23 cellular contexts compared by ENCODE assay signal in genomic region chr12:12217018-12217359, GRCh38. TPM values are rescaled to one million over a fixed set of nuclear protein-coding genes. Genes with fewer than 3 reads are reported as not detected.
DNase-seq lines count a peak whose midpoint lies in the region; ATAC-seq and TF ChIP-seq lines count a peak whose summit lies in the region.
"Had no signal": no experiment of that assay in that cellular context is flagged by ENCODE, and none has a peak within 500 bp of the region (broad histone marks: within the 10 kb centered on the region; RNA-seq: fewer than 3 reads in every experiment).

No MANE protein-coding gene starts in this region.

- no peak overlapping the region for H4K5ac ChIP-seq in IMR-90 (ENCODE audit: low read depth, low read length)

- peaks cover 7% of the 10 kb centered on the region for H3K4me1 ChIP-seq in IMR-90 (ENCODE audit: control insufficient read depth, insufficient read depth, low read length)
- peaks cover 0 to 42% (median 12%) of the 10 kb centered on the region in 4 donors for H3K4me1 ChIP-seq in tibial nerve
- H3K4me1 ChIP-seq: prostate gland had no signal

- dilution Hi-C loops in IMR-90 (cut with HindIII; ENCODE audit: low sequenced_read_pairs, unreplicated experiment) = no loop called here

- in situ Hi-C loops in Caki2 (cut with HindIII; ENCODE audit: low pct_unique_long_range_greater_than_20kb, low sequenced_read_pairs) (no loop called here), IMR-90 (cut with MboI; ENCODE audit: low sequenced_read_pairs) (no loop called here)

- H4K20me1 ChIP-seq in IMR-90 (ENCODE audit: insufficient read depth, low read length) = peaks cover 34% of the 10 kb centered on the region; the same call in 1 of the 2 replicates

- TF ChIP-seq CTCF in IMR-90 (conservative IDR thresholded peaks at IDR 0.05; ENCODE audit: low read depth, low read length) (no peak), endothelial cell (IDR thresholded peaks at IDR 0.05; ENCODE audit: unreplicated experiment) (no peak), osteocyte (IDR thresholded peaks at IDR 0.05) (no peak), tibial nerve (IDR thresholded peaks at IDR 0.05) (no peak)

- peak overlapping the region; percentile 37; the same call in 1 of the 2 replicates for H2BK120ac ChIP-seq in IMR-90 (ENCODE audit: low read depth, low read length)

- H4K8ac ChIP-seq in IMR-90 (ENCODE audit: low read depth in 2 of 2, low read length in 2 of 2) = no peak overlapping the region

- peaks cover 2% of the 10 kb centered on the region for H3K27me3 Mint-ChIP-seq in endothelial cell (ENCODE audit: unreplicated experiment)
- H3K27me3 Mint-ChIP-seq in osteocyte (ENCODE audit: unreplicated experiment) = no peaks in the 10 kb centered on the region

- no peak overlapping the region for H3K4me3 Mint-ChIP-seq in endothelial cell (ENCODE audit: unreplicated experiment)
- no peak overlapping the region for H3K4me3 Mint-ChIP-seq in osteocyte (ENCODE audit: unreplicated experiment)
- H3K4me3 Mint-ChIP-seq: activated CD4-positive, alpha-beta T cell treated with anti-CD3 and anti-CD28 coated beads, Interleukin-2, amount 10 ng/mL, durations not matched to agents 7 days and 5 days; activated naive CD4-positive, alpha-beta T cell treated with anti-CD3 and anti-CD28 coated beads for 36 hours; T-helper 17 cell had no signal

- no peak overlapping the region for H3K56ac ChIP-seq in IMR-90 (ENCODE audit: extremely low read depth, insufficient read depth, low read length)

- H2BK15ac ChIP-seq in IMR-90 (ENCODE audit: low read depth, low read length) = peak overlapping the region; percentile 34; the same call in 2 of the 3 replicates

- no peak overlapping the region for H2AFZ ChIP-seq in IMR-90 (replicated peaks; ENCODE audit: low read length, poor library complexity)
- H2AFZ ChIP-seq: GM23248 had no signal

- H3K27me3 ChIP-seq in IMR-90 (ENCODE audit: control insufficient read depth, insufficient read depth, low read length) (no peaks in the 10 kb centered on the region), tibial nerve (no peaks in the 10 kb centered on the region)
- H3K27me3 ChIP-seq: BLaER1, gastroesophageal sphincter, upper lobe of left lung had no signal

- peak overlapping the region; percentile 27 for H2AK5ac ChIP-seq in IMR-90 (ENCODE audit: low read depth, low read length)

- POLR2A ChIA-PET in IMR-90 (lab: Charles Lee; ENCODE audit: unreplicated experiment) = interaction anchor here (0.7 kb wide), 1 partner anchor 100 kb away, joined by 3 read pairs; no protein-coding TSS in a partner anchor

- H3K4me3 ChIP-seq in IMR-90 (ENCODE audit: insufficient read depth, low read depth, low read length) (no peak overlapping the region), tibial nerve (no peak overlapping the region)
- H3K4me3 ChIP-seq: BLaER1, gastroesophageal sphincter, GM23248, prostate gland, upper lobe of left lung had no signal

- H2BK20ac ChIP-seq in IMR-90 (ENCODE audit: low read depth, low read length) = no peak overlapping the region

- peaks cover 3% of the 10 kb centered on the region; the same call in 1 of the 2 replicates for H3K9me1 ChIP-seq in IMR-90 (ENCODE audit: insufficient read depth, low read length)

- BruUV-seq in IMR-90 (replicated peaks; lab: Mats Ljungman, UMichigan) = no TSS peak

- H3K9me3 ChIP-seq in IMR-90 (ENCODE audit: control insufficient read depth, insufficient read depth, low read length) (no peaks in the 10 kb centered on the region), tibial nerve (no peaks in the 10 kb centered on the region)
- H3K9me3 ChIP-seq: gastroesophageal sphincter, prostate gland, SK-N-SH, upper lobe of left lung had no signal

- no peak overlapping the region for H3K9ac ChIP-seq in IMR-90 (ENCODE audit: low read depth, low read length)
- H3K9ac ChIP-seq: BLaER1, GM23248, KMS-11, SK-N-SH had no signal

- H3K4me2 ChIP-seq in IMR-90 (ENCODE audit: low read depth, low read length) = no peak overlapping the region; the same call in 1 of the 2 replicates
- H3K4me2 ChIP-seq: KMS-11, SK-N-SH had no signal

- 0 out of 2 replicates have a peak overlapping the region, but pooled peaks have one; percentile 10 for H3K14ac ChIP-seq in IMR-90 (replicated peaks; ENCODE audit: low read depth, low read length)

- no peak overlapping the region for H2AK9ac ChIP-seq in IMR-90 (replicated peaks; ENCODE audit: low read depth, low read length, poor library complexity)

- H3K23ac ChIP-seq in IMR-90 (ENCODE audit: low read depth, low read length) = no peak overlapping the region

- peak overlapping the region; percentile 13; the same call in 1 of the 2 replicates for H3K4ac ChIP-seq in IMR-90 (ENCODE audit: low read depth, low read length)

- peak overlapping the region; percentile 59; the same call in 1 of the 2 replicates for H3K27ac ChIP-seq in IMR-90 (ENCODE audit: insufficient read depth, low read length)
- H3K27ac ChIP-seq in tibial nerve = no peak overlapping the region
- H3K27ac ChIP-seq: BLaER1, gastroesophageal sphincter, GM23248, KMS-11, prostate gland had no signal

- no CpG with 5 or more reads among the region's 5 CpGs for WGBS in IMR-90 (ENCODE audit: extremely low coverage in 2 of 2, insufficient read length in 1 of 2), 2 experiments
- WGBS in tibial nerve, 2 donors = 85 to 87% methylated on average over 5 of the region's 5 CpGs

- DNase-seq in Caki2 (ENCODE audit: low read depth) = peak; percentile 47
- no peak for DNase-seq in IMR-90
- no peak for DNase-seq in endothelial cell (ENCODE audit: low spot score)
- no peak for DNase-seq in osteocyte (ENCODE audit: extremely low spot score, unreplicated experiment)
- DNase-seq in tibial nerve (ENCODE audit: low spot score in 2 of 2) = no peak
- DNase-seq in occipital lobe (lab: John Stamatoyannopoulos, UW) = no peak
- DNase-seq in effector CD4-positive, alpha-beta T cell = no peak
- DNase-seq in iPS-NIHi7 (ENCODE audit: extremely low spot score) = no peak
- DNase-seq: activated CD4-positive, alpha-beta T cell treated with anti-CD3 and anti-CD28 coated beads, Interleukin-2, amount 10 ng/mL, durations not matched to agents 7 days and 5 days; activated naive CD4-positive, alpha-beta T cell treated with anti-CD3 and anti-CD28 coated beads for 36 hours; GM23248; hypothalamus; NCI-H1694; NCI-H2171 treated with DMSO at 0.1 percent for 48 hours; NCI-H524 treated with DMSO at 0.1 percent for 48 hours; RPMI8226; SK-N-SH; T-helper 17 cell; upper lobe of left lung had no signal

- no peak for TF ChIP-seq POLR2A in IMR-90 (IDR thresholded peaks at IDR 0.05; ENCODE audit: low read depth, low read length)
- no peak for TF ChIP-seq POLR2A in tibial nerve (IDR thresholded peaks at IDR 0.05)

- ATAC-seq in IMR-90 (ENCODE audit: low read depth) = no peak
- ATAC-seq: gastroesophageal sphincter, T-helper 17 cell had no signal

- H3K27ac Mint-ChIP-seq in endothelial cell (ENCODE audit: unreplicated experiment) (peak overlapping the region; percentile 37), osteocyte (ENCODE audit: unreplicated experiment) (peak overlapping the region; percentile 75)
- H3K27ac Mint-ChIP-seq: activated CD4-positive, alpha-beta T cell treated with anti-CD3 and anti-CD28 coated beads, Interleukin-2, amount 10 ng/mL, durations not matched to agents 7 days and 5 days; activated naive CD4-positive, alpha-beta T cell treated with anti-CD3 and anti-CD28 coated beads for 36 hours; T-helper 17 cell had no signal

- TF ChIP-seq EP300 in tibial nerve (IDR thresholded peaks at IDR 0.05) = no peak

- no peaks in the 10 kb centered on the region for H3K36me3 ChIP-seq in IMR-90 (ENCODE audit: control insufficient read depth, insufficient read depth, low read length)
- no peaks in the 10 kb centered on the region for H3K36me3 ChIP-seq in tibial nerve
- H3K36me3 ChIP-seq: BLaER1, gastroesophageal sphincter, prostate gland, upper lobe of left lung had no signal

- intact Hi-C loops in IMR-90 (cut with micrococcal nuclease) = no loop called here

- TF ChIP-seq RAD21 in IMR-90 (IDR thresholded peaks at IDR 0.05; ENCODE audit: low read length) = no peak

- H3K79me1 ChIP-seq in IMR-90 (ENCODE audit: low read depth in 1 of 2, low read length in 2 of 2) = peaks cover 18 to 72% of the 10 kb centered on the region in 2 experiments

- H3K9me3 Mint-ChIP-seq in endothelial cell (ENCODE audit: unreplicated experiment) (no peaks in the 10 kb centered on the region), osteocyte (ENCODE audit: unreplicated experiment) (no peaks in the 10 kb centered on the region)
- H3K9me3 Mint-ChIP-seq: activated CD4-positive, alpha-beta T cell treated with anti-CD3 and anti-CD28 coated beads, Interleukin-2, amount 10 ng/mL, durations not matched to agents 7 days and 5 days; activated naive CD4-positive, alpha-beta T cell treated with anti-CD3 and anti-CD28 coated beads for 36 hours had no signal

- H3K4me1 Mint-ChIP-seq in endothelial cell (ENCODE audit: unreplicated experiment) (peaks cover 51% of the 10 kb centered on the region), osteocyte (ENCODE audit: unreplicated experiment) (peaks cover 42% of the 10 kb centered on the region)

- no peak overlapping the region for H2BK5ac ChIP-seq in IMR-90 (ENCODE audit: low read depth, low read length, poor library complexity, severe bottlenecking)

- peak overlapping the region; percentile 42; the same call in 1 of the 2 replicates for H3K18ac ChIP-seq in IMR-90 (ENCODE audit: low read depth, low read length)

- H4K91ac ChIP-seq in IMR-90 (ENCODE audit: insufficient read depth, low read depth, low read length) = peak overlapping the region; percentile 35

- CTCF ChIA-PET in IMR-90 (lab: Yijun Ruan, JAX) = no interaction called here

- H3K36me3 Mint-ChIP-seq in endothelial cell (ENCODE audit: low read depth, unreplicated experiment) (peaks cover 4% of the 10 kb centered on the region), osteocyte (ENCODE audit: unreplicated experiment) (peaks cover 5% of the 10 kb centered on the region)

TF ChIP-seq in IMR-90, 13 proteins besides CTCF, POLR2A, EP300 and RAD21 (continues in another document):
- TF ChIP-seq CEBPB (IDR thresholded peaks at IDR 0.05; ENCODE audit: low read depth, low read length) = no peak
- TF ChIP-seq, protein P1, sequence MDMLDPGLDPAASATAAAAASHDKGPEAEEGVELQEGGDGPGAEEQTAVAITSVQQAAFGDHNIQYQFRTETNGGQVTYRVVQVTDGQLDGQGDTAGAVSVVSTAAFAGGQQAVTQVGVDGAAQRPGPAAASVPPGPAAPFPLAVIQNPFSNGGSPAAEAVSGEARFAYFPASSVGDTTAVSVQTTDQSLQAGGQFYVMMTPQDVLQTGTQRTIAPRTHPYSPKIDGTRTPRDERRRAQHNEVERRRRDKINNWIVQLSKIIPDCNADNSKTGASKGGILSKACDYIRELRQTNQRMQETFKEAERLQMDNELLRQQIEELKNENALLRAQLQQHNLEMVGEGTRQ (IDR thresholded peaks at IDR 0.05; ENCODE audit: low read depth, low read length) = no peak

RNA-seq across cellular contexts. Expression of gene LRP6, which starts 49.9 kb away (rescaled TPM):
- total RNA-seq in Caki2 (2014; rRNA removed; shearing (Covaris generic); ENCODE audit: low replicate concordance) = 23.3 and 27.7 TPM in 2 replicates
- 32.1 and 41.4 TPM in 2 replicates for total RNA-seq in IMR-90 (2012; rRNA removed)
- polyA plus RNA-seq in IMR-90 (2012; rRNA removed) = 14.2 and 18.5 TPM in 2 replicates
- 4.7 and 5.9 TPM in 2 replicates for polyA plus RNA-seq in IMR-90 (2012; cell fraction: cytosol; rRNA removed)
- 9.9 and 27.4 TPM in 2 replicates for polyA plus RNA-seq in IMR-90 (2012; cell fraction: nucleus; rRNA removed; ENCODE audit: low replicate concordance)
- 82.9 TPM for total RNA-seq in endothelial cell (ENCODE audit: unreplicated experiment)
- total RNA-seq in osteocyte = 41.9 and 48.5 TPM in 2 replicates
- total RNA-seq in tibial nerve = 10 to 100 TPM; 30.6 to 64.5 (median 44.9) TPM
- 95.3 TPM for total RNA-seq in occipital lobe
